ENCODE assay signal across 1 cellular context in the genomic region with DNA sequence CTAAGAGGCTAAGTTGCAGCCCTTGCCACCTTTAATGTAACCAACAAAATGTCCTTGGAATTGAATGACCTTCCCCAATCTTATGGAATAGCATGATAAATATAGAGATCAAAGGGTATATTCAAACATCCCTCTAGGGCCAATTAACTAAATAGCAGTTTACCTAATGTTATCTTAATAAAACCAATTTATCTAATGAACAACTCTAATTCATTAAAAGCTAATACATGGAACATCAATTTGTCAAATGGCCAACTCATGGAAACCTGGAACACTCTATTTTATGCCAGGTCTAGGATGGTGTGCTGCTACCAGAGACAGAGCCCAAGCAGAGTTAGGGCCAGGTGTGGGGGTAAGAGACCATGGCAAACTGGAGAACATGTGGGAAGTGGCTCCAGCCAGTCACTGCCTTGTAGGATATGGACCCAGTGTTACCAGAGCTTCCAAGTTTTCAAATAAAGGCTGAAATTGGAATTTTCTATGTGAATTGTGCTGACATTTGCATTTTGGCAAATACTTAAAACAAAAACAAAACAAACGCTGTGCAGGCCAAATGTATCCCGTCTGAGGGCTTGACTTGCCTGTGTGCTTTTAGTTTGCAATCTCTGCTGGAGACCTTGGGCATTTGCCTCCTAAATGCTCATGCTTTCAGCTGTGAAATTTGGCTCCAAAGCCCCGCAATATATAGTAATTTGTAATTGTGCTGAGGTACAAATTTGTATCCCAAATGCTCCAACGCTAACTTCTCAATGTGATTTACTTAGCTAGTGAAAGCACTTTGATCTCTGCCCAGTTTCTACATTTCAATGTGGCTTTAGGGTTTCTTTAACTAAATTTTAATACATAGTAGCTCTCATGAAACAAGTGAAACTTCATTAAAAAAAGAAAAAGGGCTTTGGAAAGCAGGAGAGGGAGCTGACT.
TF ChIP-seq lines count a peak whose summit lies in the region.

No MANE protein-coding gene starts in this region.

TF ChIP-seq in WTC11, 78 proteins besides CTCF, POLR2A, EP300 and RAD21 (continued from another document):
- no peak for TF ChIP-seq ZSCAN18 (CRISPR knock-in tag; IDR thresholded peaks at IDR 0.05)
